In genomic region chr19:42069619-42070293, GRCh38 we compare ENCODE assay signal across 9 cellular contexts. TPM values are rescaled to one million over a fixed set of nuclear protein-coding genes. Genes with fewer than 3 reads are reported as not detected.
A peak's percentile ranks its signal among the peaks of the same experiment; 100 is the strongest.
DNase-seq lines count a peak whose midpoint lies in the region; ATAC-seq, FAIRE-seq and TF ChIP-seq lines count a peak whose summit lies in the region.
"Had no signal": no experiment of that assay in that cellular context is flagged by ENCODE, and none has a peak within 500 bp of the region (broad histone marks: within the 10 kb centered on the region; RNA-seq: fewer than 3 reads in every experiment).

Gene GRIK5 (minus strand): TSS chr19:42070206. CDS start chr19:42065770, 4,436 bp downstream.

- no peak within 1 kb of the TSS for H3K27ac ChIP-seq in pancreas

- no peak for FAIRE-seq in pancreas (lab: Jason Lieb, UNC)

- H3K4me3 ChIP-seq in pancreas: peak within 1 kb of the TSS in 1 of 4 donors; percentile 40

- no peaks in the 10 kb centered on the region for H3K36me3 ChIP-seq in pancreas

- no peak for TF ChIP-seq POLR2A in GM18505 (IDR thresholded peaks at IDR 0.05; ENCODE audit: borderline replicate concordance, extremely low read depth, insufficient read depth, insufficient read length)

- H3K27me3 ChIP-seq in pancreas: no peaks in the 10 kb centered on the region

- DNase-seq in D341Med (ENCODE audit: low spot score) (peak; percentile 67), NCI-H510A (lab: John Stamatoyannopoulos, UW) (peak; percentile 51), Right ventricle myocardium superior (no peak), pancreas (peak in 1 of 6 donors; percentile 58)
- DNase-seq: activated effector memory CD4-positive, alpha-beta T cell treated with anti-CD3 and anti-CD28 coated beads, Interleukin-2, amount 50 U/mL, for 16 hours had no signal

- intact Hi-C loops in Right ventricle myocardium superior (cut with DNase I) (no loop called here), pancreas (cut with DNase I) (no loop called here)

- WGBS in pancreas, 2 donors: 24 to 40% methylated on average over 18 to 27 of the region's 28 CpGs

- no peaks in the 10 kb centered on the region for H3K9me3 ChIP-seq in pancreas

- no peak for TF ChIP-seq CTCF in pancreas (IDR thresholded peaks at IDR 0.05)

- peaks cover 0 to under 1% (median 0%) of the 10 kb centered on the region in 3 donors for H3K4me1 ChIP-seq in pancreas

- ATAC-seq in Right ventricle myocardium superior (ENCODE audit: poor library complexity) (peak; percentile 58), pancreas (peak in 3 of 4 donors; percentile 46 to 57 (median 54)), GM18498 (IDR thresholded peaks at IDR 0.05; ENCODE audit: unreplicated experiment) (no peak), GM18505 (IDR thresholded peaks at IDR 0.05; ENCODE audit: unreplicated experiment) (no peak), HG02970 (IDR thresholded peaks at IDR 0.05; ENCODE audit: low FRiP score, unreplicated experiment) (no peak)
- no peak for ATAC-seq in activated CD4-positive, CD25-positive, alpha-beta regulatory T cell treated with anti-CD3 and anti-CD28 coated beads, Interleukin-2, amount 50 U/mL, for 24 hours

RNA-seq across cellular contexts. Expression of gene GRIK5, which starts in this region (rescaled TPM):
- total RNA-seq in Right ventricle myocardium superior (4.0 TPM), pancreas (1 to 10 TPM; 1.9 to 3.6 (median 3.1) TPM)
- polyA plus RNA-seq in pancreas: 10 to 100 TPM in 1 of 2 donors, 1 to 10 TPM in 1; 4.8 to 10.5 TPM

Comparison
In these comparisons a context has a peak if more than half of its experiments do, and no peak if none do; other contexts are left out.
1. ATAC-seq: peak in Right ventricle myocardium superior (single experiment) and pancreas (3 of 4); none in GM18498 (single experiment), GM18505 (single experiment), HG02970 (single experiment) and activated CD4-positive, CD25-positive, alpha-beta regulatory T cell treated with anti-CD3 and anti-CD28 coated beads, Interleukin-2, amount 50 U/mL, for 24 hours (0 of 2).